Comparison of ENCODE assay signal across 22 cellular contexts in genomic region chr2:168642873-168643272, GRCh38.
"Had no signal": no experiment of that assay in that cellular context is flagged by ENCODE, and none has a peak within 500 bp of the region (broad histone marks: within the 10 kb centered on the region; RNA-seq: fewer than 3 reads in every experiment).

No MANE protein-coding gene starts in this region.

- H3K27me3 ChIP-seq: Peyer's patch, SJCRH30 had no signal

- H3K9me3 ChIP-seq: Peyer's patch, SJCRH30, SK-N-SH had no signal

- H3K36me3 ChIP-seq: Peyer's patch, SJCRH30 had no signal

- H3K4me1 ChIP-seq: SJCRH30 had no signal

- ATAC-seq: activated T-cell treated with anti-CD3 and anti-CD28 coated beads, Interleukin-2, amount 50 U/mL, for 4 hours had no signal

- H3K27ac ChIP-seq: Peyer's patch, RWPE1, SJCRH30, VCaP had no signal

- H3K4me3 ChIP-seq: Peyer's patch, SJCRH30 had no signal

- DNase-seq: activated CD4-positive, alpha-beta memory T cell treated with anti-CD3 and anti-CD28 coated beads for 36 hours; activated CD4-positive, alpha-beta T cell treated with anti-CD3 and anti-CD28 coated beads, Interleukin-2, amount 10 ng/mL, durations not matched to agents 7 days and 5 days; activated CD4-positive, CD25-positive, alpha-beta regulatory T cell; activated CD8-positive, alpha-beta memory T cell treated with anti-CD3 and anti-CD28 coated beads for 24 hours; activated gamma-delta T cell; activated naive CD4-positive, alpha-beta T cell treated with anti-CD3 and anti-CD28 coated beads for 36 hours; activated T-cell treated with anti-CD3 and anti-CD28 coated beads, Interleukin-2, amount 50 U/mL, for 4 hours; amygdala; Karpas-422; MM.1S; NCI-H1105; NCI-H1436; NCI-H187; NCI-H2081; NCI-H524; Peyer's patch; Right ventricle myocardium superior; SJCRH30; SK-N-SH; T-helper 1 cell had no signal

- H3K9ac ChIP-seq: SK-N-SH had no signal
